Comparison of ENCODE assay signal across 1 cellular context in the genomic region with DNA sequence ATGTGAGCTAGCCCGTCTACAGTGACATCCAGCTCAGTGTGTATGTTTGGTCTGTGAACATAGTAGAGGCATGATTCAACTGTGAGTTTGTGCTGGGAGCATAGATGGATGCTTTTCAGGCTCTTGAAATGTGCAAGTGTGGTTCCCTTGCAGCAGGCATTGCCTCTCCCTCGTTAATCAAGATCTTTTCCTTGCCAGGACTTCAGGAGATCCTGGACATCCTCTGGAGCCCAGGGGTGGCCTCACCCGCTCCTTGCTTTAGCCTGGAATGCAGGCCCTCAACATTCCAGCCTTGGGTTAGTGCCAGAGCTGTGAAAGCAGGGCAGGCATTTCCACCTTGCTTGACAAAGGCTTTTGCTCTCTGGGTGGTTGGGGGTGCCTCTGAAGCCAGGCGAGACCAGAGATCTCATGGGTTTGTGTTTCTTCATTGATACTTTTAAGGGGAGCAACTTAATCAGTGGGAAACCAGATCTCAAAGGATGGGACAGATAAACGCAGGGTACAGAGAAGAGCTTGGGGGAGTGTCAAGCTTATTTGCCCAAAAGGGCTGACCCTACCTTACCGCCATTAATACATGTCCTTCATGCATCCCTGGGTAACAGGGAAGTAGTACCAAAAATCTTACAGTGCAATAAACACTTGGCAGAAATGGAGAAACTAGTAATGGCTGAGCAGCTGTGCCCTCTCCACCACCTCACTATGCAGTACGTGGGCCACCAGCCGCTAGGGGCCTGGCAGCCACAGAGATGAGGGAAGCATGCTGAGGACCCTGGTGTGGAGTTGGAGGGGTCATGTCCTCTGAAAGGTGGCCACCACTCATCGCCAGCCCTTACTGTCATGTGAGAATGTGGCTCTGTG.
A peak's percentile ranks its signal among the peaks of the same experiment; 100 is the strongest.
TF ChIP-seq lines count a peak whose summit lies in the region.

No MANE protein-coding gene starts in this region.

TF ChIP-seq in GM23338, 12 proteins besides CTCF, POLR2A, EP300 and RAD21 (continued from another document):
- TF ChIP-seq ZNF462 (CRISPR knock-in tag; IDR thresholded peaks at IDR 0.05) (peak; percentile 97), JUNB (IDR thresholded peaks at IDR 0.05; ENCODE audit: unreplicated experiment) (no peak), STAT1 (IDR thresholded peaks at IDR 0.05; ENCODE audit: unreplicated experiment) (no peak)
